Comparison of ENCODE assay signal across 26 cellular contexts in the genomic region with DNA sequence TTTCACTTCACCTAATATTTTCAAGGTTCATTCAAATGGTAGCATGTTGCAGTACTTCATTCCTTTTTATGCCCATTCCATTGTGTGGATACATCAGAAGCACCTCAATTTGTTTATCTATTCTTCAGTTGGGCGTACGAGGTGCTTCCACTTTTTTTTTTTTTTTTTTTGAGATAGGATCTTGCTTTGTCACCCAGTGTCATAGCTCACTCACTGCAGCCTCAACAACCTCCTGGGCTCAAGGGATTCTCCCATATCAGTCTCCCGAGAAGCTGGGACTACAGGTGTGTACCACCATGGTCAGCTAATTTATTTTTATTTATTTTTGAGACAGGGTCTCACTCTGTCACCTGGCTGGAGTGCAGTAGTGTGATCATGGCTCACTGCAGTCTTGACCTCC. TPM values are rescaled to one million over a fixed set of nuclear protein-coding genes. Genes with fewer than 3 reads are reported as not detected.
DNase-seq lines count a peak whose midpoint lies in the region; ATAC-seq, FAIRE-seq and TF ChIP-seq lines count a peak whose summit lies in the region.
"Had no signal": no experiment of that assay in that cellular context is flagged by ENCODE, and none has a peak within 500 bp of the region (broad histone marks: within the 10 kb centered on the region; RNA-seq: fewer than 3 reads in every experiment).

No MANE protein-coding gene starts in this region.

- no peaks in the 10 kb centered on the region for H3K36me3 ChIP-seq in K562 (ENCODE audit: control insufficient read depth, insufficient read depth, low read length)
- H3K36me3 ChIP-seq: BE2C, BLaER1 had no signal

- H4K20me1 ChIP-seq in K562 (replicated peaks; ENCODE audit: control insufficient read depth, insufficient read depth, low read length): no peaks in the 10 kb centered on the region
- H4K20me1 ChIP-seq: BLaER1 had no signal

- 0% methylated on average over 2 of the region's 3 CpGs for WGBS in K562 (ENCODE audit: insufficient coverage, low coverage, missing lambda C conversion rate)

- POLR2A ChIA-PET in K562 (lab: Yijun Ruan, JAX): interaction anchor here (0.6 to 1.1 kb wide), 3 partner anchors 14 to 1975 kb away, joined by 3 to 6 read pairs (median 3); no protein-coding TSS in a partner anchor

- no peak overlapping the region for H3K4me3 ChIP-seq in K562
- H3K4me3 ChIP-seq: A549, BLaER1, GM12878 had no signal

- BruUV-seq in K562 (replicated peaks; lab: Mats Ljungman, UMichigan): no TSS peak

- H3K27ac ChIP-seq in K562 (ENCODE audit: extremely low read depth, low read depth, low read length): no peak overlapping the region
- H3K27ac ChIP-seq: 22Rv1, A549, BLaER1 had no signal

- DNase-seq in NCI-H2171 treated with DMSO at 0.1 percent for 48 hours (lab: John Stamatoyannopoulos, UW): peak; percentile 57
- no peak for DNase-seq in NCI-H2171 (lab: John Stamatoyannopoulos, UW)
- DNase-seq in OCI-M1 (lab: John Stamatoyannopoulos, UW): peak; percentile 43
- DNase-seq in K562 (ENCODE audit: extremely low read depth in 1 of 4, low spot score in 3 of 4): peak in 2 of 4 experiments; percentile 21 to 60
- no peak for DNase-seq in Ammon's horn (ENCODE audit: low spot score)
- DNase-seq: AML-193; BE2C; C1 segment of cervical spinal cord; CD4-positive, alpha-beta memory T cell; CD4-positive, CD25-positive, alpha-beta regulatory T cell; CD8-positive, alpha-beta memory T cell; COR-L47; DMS 273 treated with DMSO at 0.1 percent for 48 hours; DMS153; DMS53; DMS79; DND-41; EL; GDM1 had no signal

- intact Hi-C loops in K562 (cut with micrococcal nuclease): loop anchor here (5.0 kb wide), 1 partner anchor 209 kb away; no protein-coding TSS in a partner anchor

- H3K4me2 ChIP-seq in K562 (ENCODE audit: insufficient read depth, low read length): no peak overlapping the region
- H3K4me2 ChIP-seq: A549, BLaER1 had no signal

- H3K27me3 ChIP-seq in K562 (ENCODE audit: control insufficient read depth in 2 of 2, insufficient read depth in 2 of 2, low read length in 2 of 2): no peaks in the 10 kb centered on the region
- H3K27me3 ChIP-seq: BE2C, BLaER1 had no signal

- H2AFZ ChIP-seq in K562 (ENCODE audit: low read depth, low read length): no peak overlapping the region

- no peaks in the 10 kb centered on the region for H3K79me2 ChIP-seq in K562 (ENCODE audit: control insufficient read depth, insufficient read depth, low read length)

- peak; percentile 68 for TF ChIP-seq EP300 in K562 (IDR thresholded peaks at IDR 0.05; ENCODE audit: low read length)

- peaks cover 0 to 3% of the 10 kb centered on the region in 2 experiments; a peak in 2 of 5 replicates for H3K4me1 ChIP-seq in K562 (replicated peaks in 1 of 2; ENCODE audit: control insufficient read depth in 2 of 2, insufficient read depth in 2 of 2, low read length in 2 of 2)
- H3K4me1 ChIP-seq: A549, BE2C had no signal

- ATAC-seq in K562 (peak; percentile 78), HG03045 (IDR thresholded peaks at IDR 0.05; ENCODE audit: unreplicated experiment) (no peak)
- ATAC-seq: A549, GM12878 had no signal

- peak; percentile 77 for FAIRE-seq in K562 (lab: Jason Lieb, UNC)
- FAIRE-seq: A549, GM12878, GM12892, GM18507 had no signal

- TF ChIP-seq CTCF in K562 (IDR thresholded peaks at IDR 0.05 in 2 of 3, conservative IDR thresholded peaks at IDR 0.05 in 1 of 3; ENCODE audit: insufficient read depth in 2 of 3, low read depth in 1 of 3, low read length in 3 of 3): no peak

- H3K9me1 ChIP-seq in K562 (ENCODE audit: control insufficient read depth, insufficient read depth, low read length): no peaks in the 10 kb centered on the region

- H3K9me3 ChIP-seq in K562 (replicated peaks; ENCODE audit: control insufficient read depth, insufficient read depth, low read depth, low read length): no peaks in the 10 kb centered on the region
- H3K9me3 ChIP-seq: A549, BE2C, BLaER1 had no signal

- CTCF ChIA-PET in K562 (lab: Yijun Ruan, JAX; ENCODE audit: low intra/inter-chr PET ratio): interaction anchor here (0.6 to 3.6 kb wide), 3 partner anchors 192 to 378 kb away, joined by 3 to 60 read pairs (median 6); partner anchors contain the start of gene GLTPD2

- no peak overlapping the region for H3K9ac ChIP-seq in K562 (ENCODE audit: insufficient read depth in 1 of 2, low read depth in 2 of 2, low read length in 2 of 2)
- H3K9ac ChIP-seq: BLaER1 had no signal

- no peak for TF ChIP-seq POLR2A in K562 (conservative IDR thresholded peaks at IDR 0.05)

- in situ Hi-C loops in K562 (cut with MboI): loop anchor here (10.0 kb wide), 1 partner anchor 206 kb away; no protein-coding TSS in a partner anchor

- no peak for TF ChIP-seq RAD21 in K562 (CRISPR knock-in tag; conservative IDR thresholded peaks at IDR 0.05 in 1 of 2, IDR thresholded peaks at IDR 0.05 in 1 of 2)

TF ChIP-seq in K562, 482 proteins besides CTCF, POLR2A, EP300 and RAD21 (continues in another document):
- TF ChIP-seq GTF2E2 (tag; IDR thresholded peaks at IDR 0.05) (no peak), ID3 (CRISPR knock-in tag; IDR thresholded peaks at IDR 0.05) (no peak), ID3 (tag; IDR thresholded peaks at IDR 0.05) (no peak), NR2C1 (IDR thresholded peaks at IDR 0.05) (no peak), NR2C1 (tag; IDR thresholded peaks at IDR 0.05) (no peak), ZNF224 (CRISPR knock-in tag; IDR thresholded peaks at IDR 0.05) (no peak)

RNA-seq across cellular contexts. Expression of gene SPNS3, which starts 22.5 kb away (rescaled TPM):
- total RNA-seq in K562 (2011; cell fraction: chromatin; rRNA removed; ENCODE audit: low replicate concordance): not detected in 2 replicates
- not detected in 2 replicates for total RNA-seq in K562 (2011; cell fraction: nucleolus; rRNA removed)
- total RNA-seq in K562 (2011; cell fraction: nucleoplasm; rRNA removed): not detected in 2 replicates
- total RNA-seq in K562 (2014; rRNA removed): not detected in 2 replicates
- not detected in 2 replicates for total RNA-seq in K562 (2014; rRNA removed; fragmentation: Illumina TruSeq; extraction: Trizol)
- not detected in 2 replicates for total RNA-seq in K562 (2015; rRNA removed; fragmentation: Illumina TruSeq; extraction: Trizol)
- not detected in 2 replicates for total RNA-seq in K562 (2021)
- polyA plus RNA-seq in K562 (2011; rRNA removed): not detected in 2 replicates
- polyA plus RNA-seq in K562 (2011; cell fraction: cytosol; rRNA removed): not detected in 2 replicates
- not detected in 2 replicates for polyA plus RNA-seq in K562 (2011; cell fraction: nucleus; rRNA removed)
- polyA plus RNA-seq in K562 (2012): 0.12 TPM in 1 of 2 replicates, not detected in the other
- not detected in 2 replicates for polyA plus RNA-seq in K562 (2014; fragmentation: Illumina TruSeq; extraction: Trizol)
- polyA plus RNA-seq in K562 (2014; fragmentation: Nextera tagmentation; extraction: Ambion mirVana): not detected
- polyA plus RNA-seq in K562 (2014; rRNA removed): 0.05 TPM in 1 of 2 replicates, not detected in the other
- polyA minus RNA-seq in K562 (2011; rRNA and poly(A)+ RNA removed): not detected in 2 replicates
- polyA minus RNA-seq in K562 (2011; cell fraction: cytosol; rRNA and poly(A)+ RNA removed): not detected in 2 replicates
- not detected in 2 replicates for polyA minus RNA-seq in K562 (2011; cell fraction: nucleus; rRNA and poly(A)+ RNA removed)
- polyA plus RNA-seq: A549 had no signal

RNA-seq across cellular contexts. Expression of gene UBE2G1, which starts 44.7 kb away (rescaled TPM):
- total RNA-seq in K562 (2011; cell fraction: chromatin; rRNA removed; ENCODE audit: low replicate concordance): 8.0 and 17.2 TPM in 2 replicates
- total RNA-seq in K562 (2011; cell fraction: nucleolus; rRNA removed): 8.7 and 10.5 TPM in 2 replicates
- 13.7 and 19.2 TPM in 2 replicates for total RNA-seq in K562 (2011; cell fraction: nucleoplasm; rRNA removed)
- 46.5 and 48.8 TPM in 2 replicates for total RNA-seq in K562 (2014; rRNA removed)
- 25.2 and 30.7 TPM in 2 replicates for total RNA-seq in K562 (2014; rRNA removed; fragmentation: Illumina TruSeq; extraction: Trizol)
- total RNA-seq in K562 (2015; rRNA removed; fragmentation: Illumina TruSeq; extraction: Trizol): 28.4 and 28.9 TPM in 2 replicates
- total RNA-seq in K562 (2021): 65.9 and 70.1 TPM in 2 replicates
- polyA plus RNA-seq in K562 (2011; rRNA removed): 26.7 and 39.6 TPM in 2 replicates
- 16.9 and 21.1 TPM in 2 replicates for polyA plus RNA-seq in K562 (2011; cell fraction: cytosol; rRNA removed)
- polyA plus RNA-seq in K562 (2011; cell fraction: nucleus; rRNA removed): 9.6 and 10.6 TPM in 2 replicates
- polyA plus RNA-seq in K562 (2012): 33.0 and 37.8 TPM in 2 replicates
- 28.8 and 36.7 TPM in 2 replicates for polyA plus RNA-seq in K562 (2014; fragmentation: Illumina TruSeq; extraction: Trizol)
- polyA plus RNA-seq in K562 (2014; fragmentation: Nextera tagmentation; extraction: Ambion mirVana): 10 to 100 TPM; 10.1 to 16.4 TPM
- polyA plus RNA-seq in K562 (2014; rRNA removed): 29.0 and 29.7 TPM in 2 replicates
- polyA minus RNA-seq in K562 (2011; rRNA and poly(A)+ RNA removed): 26.1 and 30.5 TPM in 2 replicates
- 22.1 and 25.4 TPM in 2 replicates for polyA minus RNA-seq in K562 (2011; cell fraction: cytosol; rRNA and poly(A)+ RNA removed)
- polyA minus RNA-seq in K562 (2011; cell fraction: nucleus; rRNA and poly(A)+ RNA removed): 8.8 TPM in 2 replicates

Comparison
In these comparisons a context has a peak if more than half of its experiments do, and no peak if none do; other contexts are left out.
1. DNase-seq: peak in NCI-H2171 treated with DMSO at 0.1 percent for 48 hours (single experiment) and OCI-M1 (single experiment); none in NCI-H2171 (single experiment) and Ammon's horn (single experiment).